1 cellular context compared by ENCODE assay signal in genomic region chr15:90530250-90531051, GRCh38.
TF ChIP-seq lines count a peak whose summit lies in the region.

No MANE protein-coding gene starts in this region.

TF ChIP-seq in HEK293, 187 proteins besides CTCF, POLR2A, EP300 and RAD21 (continued from another document):
- 0 out of 2 replicates have a peak, but pooled peaks have one; percentile 61 for TF ChIP-seq ZFP37 (tag by site-specific recombination; IDR thresholded peaks at IDR 0.05)
- TF ChIP-seq ZNF76 (tag by site-specific recombination; IDR thresholded peaks at IDR 0.05; ENCODE audit: borderline replicate concordance, low read depth), result peak; percentile 17; the same call in 1 of the 2 replicates
- 0 out of 2 replicates have a peak, but pooled peaks have one; percentile 15 for TF ChIP-seq ZXDB (tag by site-specific recombination; IDR thresholded peaks at IDR 0.05)
- TF ChIP-seq ZNF335 (tag by site-specific recombination; conservative IDR thresholded peaks at IDR 0.05), result peak; percentile 76
- TF ChIP-seq, protein P1, sequence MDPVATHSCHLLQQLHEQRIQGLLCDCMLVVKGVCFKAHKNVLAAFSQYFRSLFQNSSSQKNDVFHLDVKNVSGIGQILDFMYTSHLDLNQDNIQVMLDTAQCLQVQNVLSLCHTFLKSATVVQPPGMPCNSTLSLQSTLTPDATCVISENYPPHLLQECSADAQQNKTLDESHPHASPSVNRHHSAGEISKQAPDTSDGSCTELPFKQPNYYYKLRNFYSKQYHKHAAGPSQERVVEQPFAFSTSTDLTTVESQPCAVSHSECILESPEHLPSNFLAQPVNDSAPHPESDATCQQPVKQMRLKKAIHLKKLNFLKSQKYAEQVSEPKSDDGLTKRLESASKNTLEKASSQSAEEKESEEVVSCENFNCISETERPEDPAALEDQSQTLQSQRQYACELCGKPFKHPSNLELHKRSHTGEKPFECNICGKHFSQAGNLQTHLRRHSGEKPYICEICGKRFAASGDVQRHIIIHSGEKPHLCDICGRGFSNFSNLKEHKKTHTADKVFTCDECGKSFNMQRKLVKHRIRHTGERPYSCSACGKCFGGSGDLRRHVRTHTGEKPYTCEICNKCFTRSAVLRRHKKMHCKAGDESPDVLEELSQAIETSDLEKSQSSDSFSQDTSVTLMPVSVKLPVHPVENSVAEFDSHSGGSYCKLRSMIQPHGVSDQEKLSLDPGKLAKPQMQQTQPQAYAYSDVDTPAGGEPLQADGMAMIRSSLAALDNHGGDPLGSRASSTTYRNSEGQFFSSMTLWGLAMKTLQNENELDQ (tag by site-specific recombination; IDR thresholded peaks at IDR 0.05; ENCODE audit: low read depth), result no peak
- TF ChIP-seq, protein P2, sequence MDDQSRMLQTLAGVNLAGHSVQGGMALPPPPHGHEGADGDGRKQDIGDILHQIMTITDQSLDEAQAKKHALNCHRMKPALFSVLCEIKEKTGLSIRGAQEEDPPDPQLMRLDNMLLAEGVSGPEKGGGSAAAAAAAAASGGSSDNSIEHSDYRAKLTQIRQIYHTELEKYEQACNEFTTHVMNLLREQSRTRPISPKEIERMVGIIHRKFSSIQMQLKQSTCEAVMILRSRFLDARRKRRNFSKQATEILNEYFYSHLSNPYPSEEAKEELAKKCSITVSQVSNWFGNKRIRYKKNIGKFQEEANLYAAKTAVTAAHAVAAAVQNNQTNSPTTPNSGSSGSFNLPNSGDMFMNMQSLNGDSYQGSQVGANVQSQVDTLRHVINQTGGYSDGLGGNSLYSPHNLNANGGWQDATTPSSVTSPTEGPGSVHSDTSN (CRISPR knock-in tag; IDR thresholded peaks at IDR 0.05), result peak; percentile 63; the same call in 1 of the 2 replicates
- no peak for TF ChIP-seq HOXA7 (CRISPR knock-in tag; IDR thresholded peaks at IDR 0.05; ENCODE audit: borderline replicate concordance)
- TF ChIP-seq ZBTB17 (tag by site-specific recombination; IDR thresholded peaks at IDR 0.05), result peak; percentile 69
- peak; percentile 62; the same call in 1 of the 2 replicates for TF ChIP-seq SP3 (tag by site-specific recombination; IDR thresholded peaks at IDR 0.05)
- TF ChIP-seq ZNF621 (tag by site-specific recombination; IDR thresholded peaks at IDR 0.05), result no peak
- peak; percentile 68 for TF ChIP-seq GLIS2 (tag by site-specific recombination; IDR thresholded peaks at IDR 0.05)
- peak; percentile 79; the same call in 1 of the 2 replicates for TF ChIP-seq ZNF2 (tag by site-specific recombination; IDR thresholded peaks at IDR 0.05)
- TF ChIP-seq HOXD13 (CRISPR knock-in tag; IDR thresholded peaks at IDR 0.05; ENCODE audit: borderline replicate concordance), result no peak
- no peak for TF ChIP-seq ZNF311 (tag by site-specific recombination; IDR thresholded peaks at IDR 0.05; ENCODE audit: borderline replicate concordance)
- no peak for TF ChIP-seq YY1 (tag by site-specific recombination; IDR thresholded peaks at IDR 0.05)
- TF ChIP-seq ZBTB48 (tag by site-specific recombination; IDR thresholded peaks at IDR 0.05), result no peak
- peak; percentile 89 for TF ChIP-seq ZNF423 (tag by site-specific recombination; IDR thresholded peaks at IDR 0.05)
- TF ChIP-seq SP2 (tag by site-specific recombination; IDR thresholded peaks at IDR 0.05), result peak; percentile 65
- TF ChIP-seq ZNF843 (tag by site-specific recombination; IDR thresholded peaks at IDR 0.05), result no peak
- no peak for TF ChIP-seq ZNF112 (tag by site-specific recombination; IDR thresholded peaks at IDR 0.05)
- TF ChIP-seq ZNF132 (tag by site-specific recombination; IDR thresholded peaks at IDR 0.05; ENCODE audit: borderline replicate concordance), result no peak
- TF ChIP-seq ZNF416 (tag by site-specific recombination; IDR thresholded peaks at IDR 0.05), result no peak
- peak; percentile 93 for TF ChIP-seq ZBTB20 (tag by site-specific recombination; IDR thresholded peaks at IDR 0.05)
- TF ChIP-seq, protein P3, sequence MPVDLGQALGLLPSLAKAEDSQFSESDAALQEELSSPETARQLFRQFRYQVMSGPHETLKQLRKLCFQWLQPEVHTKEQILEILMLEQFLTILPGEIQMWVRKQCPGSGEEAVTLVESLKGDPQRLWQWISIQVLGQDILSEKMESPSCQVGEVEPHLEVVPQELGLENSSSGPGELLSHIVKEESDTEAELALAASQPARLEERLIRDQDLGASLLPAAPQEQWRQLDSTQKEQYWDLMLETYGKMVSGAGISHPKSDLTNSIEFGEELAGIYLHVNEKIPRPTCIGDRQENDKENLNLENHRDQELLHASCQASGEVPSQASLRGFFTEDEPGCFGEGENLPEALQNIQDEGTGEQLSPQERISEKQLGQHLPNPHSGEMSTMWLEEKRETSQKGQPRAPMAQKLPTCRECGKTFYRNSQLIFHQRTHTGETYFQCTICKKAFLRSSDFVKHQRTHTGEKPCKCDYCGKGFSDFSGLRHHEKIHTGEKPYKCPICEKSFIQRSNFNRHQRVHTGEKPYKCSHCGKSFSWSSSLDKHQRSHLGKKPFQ (tag by site-specific recombination; IDR thresholded peaks at IDR 0.05), result 0 out of 2 replicates have a peak, but pooled peaks have one; percentile 31
- TF ChIP-seq, protein P4, sequence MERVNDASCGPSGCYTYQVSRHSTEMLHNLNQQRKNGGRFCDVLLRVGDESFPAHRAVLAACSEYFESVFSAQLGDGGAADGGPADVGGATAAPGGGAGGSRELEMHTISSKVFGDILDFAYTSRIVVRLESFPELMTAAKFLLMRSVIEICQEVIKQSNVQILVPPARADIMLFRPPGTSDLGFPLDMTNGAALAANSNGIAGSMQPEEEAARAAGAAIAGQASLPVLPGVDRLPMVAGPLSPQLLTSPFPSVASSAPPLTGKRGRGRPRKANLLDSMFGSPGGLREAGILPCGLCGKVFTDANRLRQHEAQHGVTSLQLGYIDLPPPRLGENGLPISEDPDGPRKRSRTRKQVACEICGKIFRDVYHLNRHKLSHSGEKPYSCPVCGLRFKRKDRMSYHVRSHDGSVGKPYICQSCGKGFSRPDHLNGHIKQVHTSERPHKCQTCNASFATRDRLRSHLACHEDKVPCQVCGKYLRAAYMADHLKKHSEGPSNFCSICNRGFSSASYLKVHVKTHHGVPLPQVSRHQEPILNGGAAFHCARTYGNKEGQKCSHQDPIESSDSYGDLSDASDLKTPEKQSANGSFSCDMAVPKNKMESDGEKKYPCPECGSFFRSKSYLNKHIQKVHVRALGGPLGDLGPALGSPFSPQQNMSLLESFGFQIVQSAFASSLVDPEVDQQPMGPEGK (tag by site-specific recombination; IDR thresholded peaks at IDR 0.05), result peak; percentile 61
- TF ChIP-seq KLF16 (tag by site-specific recombination; IDR thresholded peaks at IDR 0.05), result peak; percentile 36; the same call in 1 of the 2 replicates
- TF ChIP-seq ZNF221 (tag by site-specific recombination; IDR thresholded peaks at IDR 0.05; ENCODE audit: borderline replicate concordance), result no peak
- peak; percentile 68; the same call in 1 of the 2 replicates for TF ChIP-seq EGR2 (tag by site-specific recombination; IDR thresholded peaks at IDR 0.05; ENCODE audit: low read depth)
- TF ChIP-seq ZNF555 (tag by site-specific recombination; conservative IDR thresholded peaks at IDR 0.05), result no peak
- TF ChIP-seq SCRT1 (tag by site-specific recombination; IDR thresholded peaks at IDR 0.05; ENCODE audit: borderline replicate concordance), result no peak
- no peak for TF ChIP-seq OSR2 (tag by site-specific recombination; IDR thresholded peaks at IDR 0.05)
- TF ChIP-seq, protein P5, sequence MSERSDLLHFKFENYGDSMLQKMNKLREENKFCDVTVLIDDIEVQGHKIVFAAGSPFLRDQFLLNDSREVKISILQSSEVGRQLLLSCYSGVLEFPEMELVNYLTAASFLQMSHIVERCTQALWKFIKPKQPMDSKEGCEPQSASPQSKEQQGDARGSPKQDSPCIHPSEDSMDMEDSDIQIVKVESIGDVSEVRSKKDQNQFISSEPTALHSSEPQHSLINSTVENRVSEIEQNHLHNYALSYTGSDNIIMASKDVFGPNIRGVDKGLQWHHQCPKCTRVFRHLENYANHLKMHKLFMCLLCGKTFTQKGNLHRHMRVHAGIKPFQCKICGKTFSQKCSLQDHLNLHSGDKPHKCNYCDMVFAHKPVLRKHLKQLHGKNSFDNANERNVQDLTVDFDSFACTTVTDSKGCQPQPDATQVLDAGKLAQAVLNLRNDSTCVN (tag by site-specific recombination; optimal IDR thresholded peaks at IDR 0.05), result peak; percentile 87
- peak; percentile 47; the same call in 1 of the 2 replicates for TF ChIP-seq ZBTB8A (tag by site-specific recombination; IDR thresholded peaks at IDR 0.05)
- 0 out of 2 replicates have a peak, but pooled peaks have one; percentile 8 for TF ChIP-seq ZNF629 (tag by site-specific recombination; IDR thresholded peaks at IDR 0.05)
- TF ChIP-seq ZNF146 (tag by site-specific recombination; IDR thresholded peaks at IDR 0.05), result no peak
- no peak for TF ChIP-seq SALL2 (tag by site-specific recombination; IDR thresholded peaks at IDR 0.05; ENCODE audit: borderline replicate concordance)
- TF ChIP-seq, protein P6, sequence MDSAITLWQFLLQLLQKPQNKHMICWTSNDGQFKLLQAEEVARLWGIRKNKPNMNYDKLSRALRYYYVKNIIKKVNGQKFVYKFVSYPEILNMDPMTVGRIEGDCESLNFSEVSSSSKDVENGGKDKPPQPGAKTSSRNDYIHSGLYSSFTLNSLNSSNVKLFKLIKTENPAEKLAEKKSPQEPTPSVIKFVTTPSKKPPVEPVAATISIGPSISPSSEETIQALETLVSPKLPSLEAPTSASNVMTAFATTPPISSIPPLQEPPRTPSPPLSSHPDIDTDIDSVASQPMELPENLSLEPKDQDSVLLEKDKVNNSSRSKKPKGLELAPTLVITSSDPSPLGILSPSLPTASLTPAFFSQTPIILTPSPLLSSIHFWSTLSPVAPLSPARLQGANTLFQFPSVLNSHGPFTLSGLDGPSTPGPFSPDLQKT (IDR thresholded peaks at IDR 0.05; ENCODE audit: borderline replicate concordance, low read depth, low read length), result no peak
